Comparison of ENCODE assay signal across 15 cellular contexts in the genomic region with DNA sequence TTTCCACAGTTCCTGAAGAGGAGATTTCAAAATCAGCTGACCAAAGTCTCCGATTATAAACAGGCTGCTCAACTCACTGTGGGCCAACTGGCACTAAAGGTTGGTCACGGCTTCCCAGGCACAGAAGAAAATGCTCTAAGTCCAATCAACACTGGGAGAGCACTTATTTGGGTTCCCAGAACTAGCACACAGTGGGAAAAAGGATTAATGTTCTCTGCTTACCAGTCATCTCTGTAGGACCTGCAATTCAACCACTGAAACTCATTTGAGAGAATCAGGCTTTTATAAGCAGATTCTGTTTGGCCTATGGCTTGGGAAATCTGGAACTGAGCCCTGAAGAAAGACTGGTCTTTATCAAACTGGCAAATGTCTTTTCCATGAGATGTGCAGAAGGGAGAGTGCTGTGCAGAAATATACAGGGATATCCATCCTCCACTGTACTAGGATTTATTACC. TPM values are rescaled to one million over a fixed set of nuclear protein-coding genes. Genes with fewer than 3 reads are reported as not detected.
A peak's percentile ranks its signal among the peaks of the same experiment; 100 is the strongest.
DNase-seq lines count a peak whose midpoint lies in the region; ATAC-seq and TF ChIP-seq lines count a peak whose summit lies in the region.
"Had no signal": no experiment of that assay in that cellular context is flagged by ENCODE, and none has a peak within 500 bp of the region (broad histone marks: within the 10 kb centered on the region; RNA-seq: fewer than 3 reads in every experiment).

No MANE protein-coding gene starts in this region.

- peak; percentile 27 to 40 for DNase-seq in heart right ventricle
- peak; percentile 18 for DNase-seq in stromal cell of bone marrow (ENCODE audit: low read depth)
- no peak for DNase-seq in stimulated activated effector memory CD8-positive, alpha-beta T cell treated with anti-CD3 and anti-CD28 coated beads, Interleukin-12 subunit alpha, Interleukin-12 subunit beta, amount 100 ng/mL, for 72 hours (ENCODE audit: low spot score in 2 of 2)
- no peak for DNase-seq in DMS153 treated with DMSO at 0.1 percent for 48 hours (lab: John Stamatoyannopoulos, UW; ENCODE audit: unreplicated experiment)
- DNase-seq: activated CD4-positive, alpha-beta memory T cell treated with anti-CD3 and anti-CD28 coated beads for 36 hours; activated T-cell treated with anti-CD3 and anti-CD28 coated beads, Interleukin-2, amount 50 U/mL, for 48 hours; CD4-positive, alpha-beta memory T cell; NCI-H2081 treated with DMSO at 0.1 percent for 48 hours had no signal

- no peaks in the 10 kb centered on the region for H3K27me3 ChIP-seq in heart right ventricle
- H3K27me3 ChIP-seq in muscle layer of duodenum (ENCODE audit: low read depth, low read length): no peaks in the 10 kb centered on the region

- H3K4me1 ChIP-seq in heart right ventricle (peaks cover 0 to 54% (median 17%) of the 10 kb centered on the region in 9 donors), muscle layer of duodenum (ENCODE audit: control insufficient read depth in 1 of 2, insufficient read depth in 2 of 2, low read length in 2 of 2) (peaks cover 10 to 29% of the 10 kb centered on the region in 2 donors)

- H3K9me3 Mint-ChIP-seq in brain: peaks cover 0 to 11% (median 0%) of the 10 kb centered on the region in 5 experiments
- H3K9me3 Mint-ChIP-seq in stimulated activated effector memory CD8-positive, alpha-beta T cell treated with anti-CD3 and anti-CD28 coated beads, Interleukin-12 subunit alpha, Interleukin-12 subunit beta, amount 100 ng/mL, for 72 hours: peaks cover 3% of the 10 kb centered on the region
- H3K9me3 Mint-ChIP-seq: activated CD4-positive, alpha-beta memory T cell treated with anti-CD3 and anti-CD28 coated beads for 36 hours had no signal

- no peak overlapping the region for H3K4me3 Mint-ChIP-seq in brain
- no peak overlapping the region for H3K4me3 Mint-ChIP-seq in stimulated activated effector memory CD8-positive, alpha-beta T cell treated with anti-CD3 and anti-CD28 coated beads, Interleukin-12 subunit alpha, Interleukin-12 subunit beta, amount 100 ng/mL, for 72 hours
- H3K4me3 Mint-ChIP-seq: activated CD4-positive, alpha-beta memory T cell treated with anti-CD3 and anti-CD28 coated beads for 36 hours; activated naive CD8-positive, alpha-beta T cell; CD4-positive, alpha-beta memory T cell; stimulated activated memory B cell treated with anti-CD40 and anti-IgM and Interleukin-4, amounts not matched to agents 10 μg/mL and 1 μg/mL and 100 μg/mL, for 72 hours had no signal

- H3K9me3 ChIP-seq in heart right ventricle (no peaks in the 10 kb centered on the region), muscle layer of duodenum (ENCODE audit: control insufficient read depth in 1 of 2, low read length in 2 of 2) (no peaks in the 10 kb centered on the region)

- no peak for TF ChIP-seq CTCF in brain (conservative IDR thresholded peaks at IDR 0.05)
- no peak for TF ChIP-seq CTCF in heart right ventricle (IDR thresholded peaks at IDR 0.05)

- 37 to 40% methylated on average over 2 of the region's 2 CpGs for WGBS in heart right ventricle, 2 donors

- peaks cover 6% of the 10 kb centered on the region for H3K27me3 Mint-ChIP-seq in brain
- H3K27me3 Mint-ChIP-seq: stimulated activated memory B cell treated with anti-CD40 and anti-IgM and Interleukin-4, amounts not matched to agents 10 μg/mL and 1 μg/mL and 100 μg/mL, for 72 hours had no signal

- H3K27ac Mint-ChIP-seq in brain: peak overlapping the region in 3 of 5 experiments; percentile 13 to 77 (median 71)
- H3K27ac Mint-ChIP-seq in stimulated activated effector memory CD8-positive, alpha-beta T cell treated with anti-CD3 and anti-CD28 coated beads, Interleukin-12 subunit alpha, Interleukin-12 subunit beta, amount 100 ng/mL, for 72 hours: no peak overlapping the region
- H3K27ac Mint-ChIP-seq: activated CD4-positive, alpha-beta memory T cell treated with anti-CD3 and anti-CD28 coated beads for 36 hours; activated naive CD8-positive, alpha-beta T cell; CD4-positive, alpha-beta memory T cell; stimulated activated memory B cell treated with anti-CD40 and anti-IgM and Interleukin-4, amounts not matched to agents 10 μg/mL and 1 μg/mL and 100 μg/mL, for 72 hours had no signal

- H3K36me3 ChIP-seq in heart right ventricle: peaks cover 0 to 45% (median 0%) of the 10 kb centered on the region in 9 donors
- H3K36me3 ChIP-seq in muscle layer of duodenum (ENCODE audit: control insufficient read depth in 1 of 2, insufficient read depth in 2 of 2, low read length in 2 of 2): no peaks in the 10 kb centered on the region

- H3K36me3 Mint-ChIP-seq in brain: peaks cover 4% of the 10 kb centered on the region
- H3K36me3 Mint-ChIP-seq in stimulated activated effector memory CD8-positive, alpha-beta T cell treated with anti-CD3 and anti-CD28 coated beads, Interleukin-12 subunit alpha, Interleukin-12 subunit beta, amount 100 ng/mL, for 72 hours: no peaks in the 10 kb centered on the region
- H3K36me3 Mint-ChIP-seq: activated CD4-positive, alpha-beta memory T cell treated with anti-CD3 and anti-CD28 coated beads for 36 hours; activated naive CD8-positive, alpha-beta T cell; CD4-positive, alpha-beta memory T cell; stimulated activated memory B cell treated with anti-CD40 and anti-IgM and Interleukin-4, amounts not matched to agents 10 μg/mL and 1 μg/mL and 100 μg/mL, for 72 hours had no signal

- H3K27ac ChIP-seq in heart right ventricle (peak overlapping the region; percentile 20 to 80 (median 66)), muscle layer of duodenum (ENCODE audit: low read length) (peak overlapping the region; percentile 43)

- ATAC-seq in heart right ventricle (peak; percentile 72 to 95 (median 84)), HG03280 (IDR thresholded peaks at IDR 0.05; ENCODE audit: unreplicated experiment) (no peak), HG02938 (IDR thresholded peaks at IDR 0.05; ENCODE audit: unreplicated experiment) (no peak)
- ATAC-seq in stimulated activated effector memory CD8-positive, alpha-beta T cell treated with anti-CD3 and anti-CD28 coated beads, Interleukin-12 subunit alpha, Interleukin-12 subunit beta, amount 100 ng/mL, for 72 hours: no peak
- ATAC-seq: Panc1; stimulated activated memory B cell treated with anti-CD40 and anti-IgM and Interleukin-4, amounts not matched to agents 10 μg/mL and 1 μg/mL and 100 μg/mL, for 72 hours had no signal

- intact Hi-C loops in heart right ventricle (cut with DNase I): loop anchor here in 3 of 10 donors (5.0 kb wide), 2 partner anchors 36 to 46 kb away; no protein-coding TSS in a partner anchor

- peaks cover 25% of the 10 kb centered on the region for H3K4me1 Mint-ChIP-seq in brain
- H3K4me1 Mint-ChIP-seq in stimulated activated effector memory CD8-positive, alpha-beta T cell treated with anti-CD3 and anti-CD28 coated beads, Interleukin-12 subunit alpha, Interleukin-12 subunit beta, amount 100 ng/mL, for 72 hours: no peaks in the 10 kb centered on the region
- H3K4me1 Mint-ChIP-seq: CD4-positive, alpha-beta memory T cell; stimulated activated memory B cell treated with anti-CD40 and anti-IgM and Interleukin-4, amounts not matched to agents 10 μg/mL and 1 μg/mL and 100 μg/mL, for 72 hours had no signal

- no peak overlapping the region for H3K4me3 ChIP-seq in heart right ventricle
- peak overlapping the region in 1 of 2 donors; percentile 12 for H3K4me3 ChIP-seq in muscle layer of duodenum (ENCODE audit: low read depth in 1 of 2, low read length in 2 of 2)

RNA-seq across cellular contexts. Expression of gene ABCC9, which starts 49.4 kb away (rescaled TPM):
- 1.2 TPM for polyA plus RNA-seq in brain (ENCODE audit: insufficient read depth, low read depth, low replicate concordance)
- total RNA-seq in heart right ventricle: 100 to 1,000 TPM in 6 of 10 donors, 10 to 100 TPM in 4; 64.3 to 128 (median 104) TPM
- 10 to 100 TPM in 1 of 2 donors, 1 to 10 TPM in 1; 8.7 to 21.1 TPM for polyA plus RNA-seq in heart right ventricle
- total RNA-seq: activated CD4-positive, alpha-beta memory T cell treated with anti-CD3 and anti-CD28 coated beads for 36 hours; CD4-positive, alpha-beta memory T cell had no signal
- polyA plus RNA-seq: CD4-positive, alpha-beta memory T cell had no signal

Comparison
In these comparisons a context has a peak if more than half of its experiments do, and no peak if none do; other contexts are left out.
1. ATAC-seq: peak in heart right ventricle (8 of 8); none in stimulated activated effector memory CD8-positive, alpha-beta T cell treated with anti-CD3 and anti-CD28 coated beads, Interleukin-12 subunit alpha, Interleukin-12 subunit beta, amount 100 ng/mL, for 72 hours (single experiment), HG03280 (single experiment) and HG02938 (single experiment).
2. DNase-seq: peak in heart right ventricle (2 of 2) and stromal cell of bone marrow (single experiment); none in stimulated activated effector memory CD8-positive, alpha-beta T cell treated with anti-CD3 and anti-CD28 coated beads, Interleukin-12 subunit alpha, Interleukin-12 subunit beta, amount 100 ng/mL, for 72 hours (0 of 2) and DMS153 treated with DMSO at 0.1 percent for 48 hours (single experiment).